Comparison of ENCODE assay signal across 22 cellular contexts in genomic region chrX:17403231-17403691, GRCh38. TPM values are rescaled to one million over a fixed set of nuclear protein-coding genes. Genes with fewer than 3 reads are reported as not detected.
A peak's percentile ranks its signal among the peaks of the same experiment; 100 is the strongest.
DNase-seq lines count a peak whose midpoint lies in the region; ATAC-seq and TF ChIP-seq lines count a peak whose summit lies in the region.
"Had no signal": no experiment of that assay in that cellular context is flagged by ENCODE, and none has a peak within 500 bp of the region (broad histone marks: within the 10 kb centered on the region; RNA-seq: fewer than 3 reads in every experiment).

No MANE protein-coding gene starts in this region.

- H3K27me3 Mint-ChIP-seq in activated CD4-positive, alpha-beta T cell treated with anti-CD3 and anti-CD28 coated beads, Interleukin-2, amount 10 ng/mL, durations not matched to agents 7 days and 5 days: no peaks in the 10 kb centered on the region
- H3K27me3 Mint-ChIP-seq: activated CD4-positive, alpha-beta T cell treated with anti-CD3 and anti-CD28 coated beads, Interleukin-2, amount 10 ng/mL, durations not matched to agents 24 days and 14 days; stimulated activated naive CD8-positive, alpha-beta T cell treated with anti-CD3 and anti-CD28 coated beads, Interleukin-15, Interleukin-2, amounts not matched to agents 100 ng/mL and 50 ng/mL, for 24 hours had no signal

- H3K4me1 Mint-ChIP-seq in activated CD4-positive, alpha-beta T cell treated with anti-CD3 and anti-CD28 coated beads, Interleukin-2, amount 10 ng/mL, durations not matched to agents 7 days and 5 days: no peaks in the 10 kb centered on the region
- H3K4me1 Mint-ChIP-seq: activated CD4-positive, alpha-beta T cell treated with anti-CD3 and anti-CD28 coated beads, Interleukin-2, amount 10 ng/mL, durations not matched to agents 24 days and 14 days had no signal

- H3K27ac ChIP-seq in ascending aorta (peak overlapping the region; percentile 31 to 57), left ventricle myocardium inferior (replicated peaks) (peak overlapping the region; percentile 57), thoracic aorta (peak overlapping the region; percentile 50 to 80)
- H3K27ac ChIP-seq: lower lobe of right lung, parathyroid adenoma, RWPE1 had no signal

- peak; percentile 65 for ATAC-seq in thoracic aorta (ENCODE audit: insufficient number of reproducible peaks, low FRiP score, low read depth)
- ATAC-seq: CD8-positive, alpha-beta T cell; lower lobe of right lung; mucosa of descending colon; SK-N-SH treated with all-trans-retinoic acid at 6 μM for 48 hours had no signal

- POLR2A ChIA-PET in activated CD4-positive, alpha-beta T cell treated with anti-CD3 and anti-CD28 coated beads, Interleukin-2, amount 10 ng/mL, durations not matched to agents 7 days and 5 days (lab: Charles Lee): no interaction called here

- no peak overlapping the region for H3K4me3 Mint-ChIP-seq in activated CD4-positive, alpha-beta T cell treated with anti-CD3 and anti-CD28 coated beads, Interleukin-2, amount 10 ng/mL, durations not matched to agents 7 days and 5 days
- H3K4me3 Mint-ChIP-seq: activated CD4-positive, alpha-beta T cell treated with anti-CD3 and anti-CD28 coated beads, Interleukin-2, amount 10 ng/mL, durations not matched to agents 24 days and 14 days; CD8-positive, alpha-beta T cell; nephron progenitor cell; stimulated activated naive CD8-positive, alpha-beta T cell treated with anti-CD3 and anti-CD28 coated beads, Interleukin-15, Interleukin-2, amounts not matched to agents 100 ng/mL and 50 ng/mL, for 24 hours had no signal

- no peaks in the 10 kb centered on the region for H3K9me3 Mint-ChIP-seq in activated CD4-positive, alpha-beta T cell treated with anti-CD3 and anti-CD28 coated beads, Interleukin-2, amount 10 ng/mL, durations not matched to agents 7 days and 5 days
- H3K9me3 Mint-ChIP-seq: activated CD4-positive, alpha-beta T cell treated with anti-CD3 and anti-CD28 coated beads, Interleukin-2, amount 10 ng/mL, durations not matched to agents 24 days and 14 days; CD8-positive, alpha-beta T cell; stimulated activated naive CD8-positive, alpha-beta T cell treated with anti-CD3 and anti-CD28 coated beads, Interleukin-15, Interleukin-2, amounts not matched to agents 100 ng/mL and 50 ng/mL, for 24 hours had no signal

- intact Hi-C loops in ascending aorta (cut with DNase I) (no loop called here), left ventricle myocardium inferior (cut with micrococcal nuclease) (no loop called here)

- no peaks in the 10 kb centered on the region for H3K36me3 Mint-ChIP-seq in activated CD4-positive, alpha-beta T cell treated with anti-CD3 and anti-CD28 coated beads, Interleukin-2, amount 10 ng/mL, durations not matched to agents 7 days and 5 days (ENCODE audit: low read depth)
- H3K36me3 Mint-ChIP-seq: CD8-positive, alpha-beta T cell had no signal

- peaks cover 0 to 7% of the 10 kb centered on the region in 2 donors for H3K4me1 ChIP-seq in ascending aorta
- peaks cover 9% of the 10 kb centered on the region for H3K4me1 ChIP-seq in left ventricle myocardium inferior
- peaks cover 6 to 11% of the 10 kb centered on the region in 2 donors for H3K4me1 ChIP-seq in thoracic aorta (ENCODE audit: control insufficient read depth in 1 of 2, low read depth in 2 of 2)
- H3K4me1 ChIP-seq: lower lobe of right lung, parathyroid adenoma had no signal

- H3K27ac Mint-ChIP-seq in activated CD4-positive, alpha-beta T cell treated with anti-CD3 and anti-CD28 coated beads, Interleukin-2, amount 10 ng/mL, durations not matched to agents 7 days and 5 days: no peak overlapping the region
- H3K27ac Mint-ChIP-seq: activated CD4-positive, alpha-beta T cell treated with anti-CD3 and anti-CD28 coated beads, Interleukin-2, amount 10 ng/mL, durations not matched to agents 24 days and 14 days; CD8-positive, alpha-beta T cell; stimulated activated naive CD8-positive, alpha-beta T cell treated with anti-CD3 and anti-CD28 coated beads, Interleukin-15, Interleukin-2, amounts not matched to agents 100 ng/mL and 50 ng/mL, for 24 hours had no signal

- no peak for TF ChIP-seq CTCF in ascending aorta (IDR thresholded peaks at IDR 0.05)
- no peak for TF ChIP-seq CTCF in left ventricle myocardium inferior (IDR thresholded peaks at IDR 0.05; ENCODE audit: borderline replicate concordance)
- TF ChIP-seq CTCF in thoracic aorta (IDR thresholded peaks at IDR 0.05): no peak

- H3K9me3 ChIP-seq in ascending aorta (no peaks in the 10 kb centered on the region), left ventricle myocardium inferior (replicated peaks) (no peaks in the 10 kb centered on the region), thoracic aorta (no peaks in the 10 kb centered on the region)
- H3K9me3 ChIP-seq: lower lobe of right lung, mucosa of descending colon had no signal

- H3K36me3 ChIP-seq in ascending aorta (no peaks in the 10 kb centered on the region), left ventricle myocardium inferior (no peaks in the 10 kb centered on the region), thoracic aorta (no peaks in the 10 kb centered on the region)
- H3K36me3 ChIP-seq: lower lobe of right lung had no signal

- CTCF ChIA-PET in activated CD4-positive, alpha-beta T cell treated with anti-CD3 and anti-CD28 coated beads, Interleukin-2, amount 10 ng/mL, durations not matched to agents 7 days and 5 days (lab: Charles Lee): no interaction called here

- no peak overlapping the region for H3K4me3 ChIP-seq in ascending aorta
- no peak overlapping the region for H3K4me3 ChIP-seq in left ventricle myocardium inferior
- no peak overlapping the region for H3K4me3 ChIP-seq in thoracic aorta
- H3K4me3 ChIP-seq: lower lobe of right lung, mucosa of descending colon had no signal

- H3K27me3 ChIP-seq in ascending aorta: no peaks in the 10 kb centered on the region
- no peaks in the 10 kb centered on the region for H3K27me3 ChIP-seq in left ventricle myocardium inferior (ENCODE audit: low read depth)
- no peaks in the 10 kb centered on the region for H3K27me3 ChIP-seq in thoracic aorta (replicated peaks; ENCODE audit: insufficient read depth)

- DNase-seq in NCI-H345 (lab: John Stamatoyannopoulos, UW): peak; percentile 28
- DNase-seq in NCI-H345 treated with DMSO at 0.1 percent for 48 hours (lab: John Stamatoyannopoulos, UW; ENCODE audit: unreplicated experiment): no peak
- no peak for DNase-seq in ascending aorta (ENCODE audit: low spot score in 2 of 2)
- DNase-seq in left ventricle myocardium inferior: no peak
- no peak for DNase-seq in thoracic aorta (ENCODE audit: low spot score)
- DNase-seq in SW 1271 (lab: John Stamatoyannopoulos, UW): no peak
- DNase-seq in pons (ENCODE audit: low spot score): no peak
- no peak for DNase-seq in activated CD4-positive, alpha-beta T cell treated with anti-CD3 and anti-CD28 coated beads, Interleukin-2, amount 10 ng/mL, durations not matched to agents 7 days and 5 days
- DNase-seq: activated CD4-positive, alpha-beta T cell treated with anti-CD3 and anti-CD28 coated beads, Interleukin-2, amount 10 ng/mL, durations not matched to agents 24 days and 14 days; activated naive CD4-positive, alpha-beta T cell; activated T-cell treated with anti-CD3 and anti-CD28 coated beads, Interleukin-2, amount 50 U/mL, for 48 hours; CD8-positive, alpha-beta T cell; lower lobe of right lung; mucosa of descending colon; NCI-H1436 treated with DMSO at 0.1 percent for 48 hours; NCI-H2171; NCI-H526; nephron progenitor cell had no signal

RNA-seq across cellular contexts. Expression of gene NHS, which starts 28.3 kb away (rescaled TPM):
- 8.8 TPM for total RNA-seq in ascending aorta
- total RNA-seq in left ventricle myocardium inferior: 1.0 TPM
- total RNA-seq in thoracic aorta: 10 to 100 TPM; 23.3 to 29.6 TPM
- total RNA-seq in activated CD4-positive, alpha-beta T cell treated with anti-CD3 and anti-CD28 coated beads, Interleukin-2, amount 10 ng/mL, durations not matched to agents 7 days and 5 days: 1 to 10 TPM in 1 of 2 experiments, under 1 TPM in 1; 0.54 to 1.2 TPM
